ENCODE assay signal across 1 cellular context in the genomic region with DNA sequence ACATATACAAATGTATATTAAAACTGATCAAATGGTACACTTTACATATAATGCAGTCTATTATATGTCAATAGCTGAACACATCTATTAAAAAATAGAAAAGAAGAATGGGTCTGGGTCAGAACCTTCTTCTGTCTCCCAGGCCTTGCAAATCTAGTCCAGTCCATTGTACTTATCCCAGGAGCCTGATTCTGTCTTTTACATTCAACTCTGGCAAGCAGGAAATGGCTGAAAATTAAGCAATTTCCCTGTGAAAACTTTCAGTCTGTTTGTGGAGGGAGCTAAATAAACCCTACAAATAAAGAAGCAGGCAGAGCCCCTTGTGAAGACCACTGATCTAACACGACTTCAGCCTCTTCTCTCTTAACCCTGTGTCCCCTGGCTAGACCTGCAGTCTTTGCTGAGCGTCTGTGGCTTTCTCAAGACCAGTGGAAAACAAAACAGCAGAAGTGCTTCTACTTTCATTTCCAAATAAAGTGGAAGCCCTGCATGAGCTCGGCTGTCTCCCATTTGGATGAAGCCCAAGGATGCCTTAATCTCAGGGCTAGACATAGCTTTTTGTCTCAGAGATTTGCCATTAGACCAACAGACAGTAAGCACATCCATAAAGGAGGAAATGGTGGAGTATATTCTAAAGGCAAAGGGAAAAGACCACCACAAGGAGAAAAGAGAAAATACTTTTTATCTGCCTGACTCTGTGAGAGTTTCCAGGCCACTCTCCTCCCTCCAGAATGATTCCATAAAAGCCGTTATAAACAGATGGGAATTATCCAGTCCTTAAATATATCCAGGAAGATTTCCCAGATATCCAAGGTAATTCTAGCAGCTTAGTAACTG.
TF ChIP-seq lines count a peak whose summit lies in the region.

No MANE protein-coding gene starts in this region.

TF ChIP-seq in HepG2, 621 proteins besides CTCF, POLR2A, EP300 and RAD21:
- no peak for TF ChIP-seq CREB1 (IDR thresholded peaks at IDR 0.05)
- no peak for TF ChIP-seq CREB1 (CRISPR knock-in tag; IDR thresholded peaks at IDR 0.05)
- TF ChIP-seq TEAD2 (CRISPR knock-in tag; IDR thresholded peaks at IDR 0.05), result no peak
- TF ChIP-seq, protein P1, sequence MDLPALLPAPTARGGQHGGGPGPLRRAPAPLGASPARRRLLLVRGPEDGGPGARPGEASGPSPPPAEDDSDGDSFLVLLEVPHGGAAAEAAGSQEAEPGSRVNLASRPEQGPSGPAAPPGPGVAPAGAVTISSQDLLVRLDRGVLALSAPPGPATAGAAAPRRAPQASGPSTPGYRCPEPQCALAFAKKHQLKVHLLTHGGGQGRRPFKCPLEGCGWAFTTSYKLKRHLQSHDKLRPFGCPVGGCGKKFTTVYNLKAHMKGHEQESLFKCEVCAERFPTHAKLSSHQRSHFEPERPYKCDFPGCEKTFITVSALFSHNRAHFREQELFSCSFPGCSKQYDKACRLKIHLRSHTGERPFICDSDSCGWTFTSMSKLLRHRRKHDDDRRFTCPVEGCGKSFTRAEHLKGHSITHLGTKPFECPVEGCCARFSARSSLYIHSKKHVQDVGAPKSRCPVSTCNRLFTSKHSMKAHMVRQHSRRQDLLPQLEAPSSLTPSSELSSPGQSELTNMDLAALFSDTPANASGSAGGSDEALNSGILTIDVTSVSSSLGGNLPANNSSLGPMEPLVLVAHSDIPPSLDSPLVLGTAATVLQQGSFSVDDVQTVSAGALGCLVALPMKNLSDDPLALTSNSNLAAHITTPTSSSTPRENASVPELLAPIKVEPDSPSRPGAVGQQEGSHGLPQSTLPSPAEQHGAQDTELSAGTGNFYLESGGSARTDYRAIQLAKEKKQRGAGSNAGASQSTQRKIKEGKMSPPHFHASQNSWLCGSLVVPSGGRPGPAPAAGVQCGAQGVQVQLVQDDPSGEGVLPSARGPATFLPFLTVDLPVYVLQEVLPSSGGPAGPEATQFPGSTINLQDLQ (CRISPR knock-in tag; IDR thresholded peaks at IDR 0.05), result no peak
- TF ChIP-seq, protein P2, sequence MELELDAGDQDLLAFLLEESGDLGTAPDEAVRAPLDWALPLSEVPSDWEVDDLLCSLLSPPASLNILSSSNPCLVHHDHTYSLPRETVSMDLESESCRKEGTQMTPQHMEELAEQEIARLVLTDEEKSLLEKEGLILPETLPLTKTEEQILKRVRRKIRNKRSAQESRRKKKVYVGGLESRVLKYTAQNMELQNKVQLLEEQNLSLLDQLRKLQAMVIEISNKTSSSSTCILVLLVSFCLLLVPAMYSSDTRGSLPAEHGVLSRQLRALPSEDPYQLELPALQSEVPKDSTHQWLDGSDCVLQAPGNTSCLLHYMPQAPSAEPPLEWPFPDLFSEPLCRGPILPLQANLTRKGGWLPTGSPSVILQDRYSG (CRISPR knock-in tag; IDR thresholded peaks at IDR 0.05), result no peak
- no peak for TF ChIP-seq RCOR2 (CRISPR knock-in tag; IDR thresholded peaks at IDR 0.05)
- no peak for TF ChIP-seq ZNF646 (CRISPR knock-in tag; IDR thresholded peaks at IDR 0.05)
- no peak for TF ChIP-seq ELF3 (CRISPR knock-in tag; IDR thresholded peaks at IDR 0.05)
- TF ChIP-seq, protein P3, sequence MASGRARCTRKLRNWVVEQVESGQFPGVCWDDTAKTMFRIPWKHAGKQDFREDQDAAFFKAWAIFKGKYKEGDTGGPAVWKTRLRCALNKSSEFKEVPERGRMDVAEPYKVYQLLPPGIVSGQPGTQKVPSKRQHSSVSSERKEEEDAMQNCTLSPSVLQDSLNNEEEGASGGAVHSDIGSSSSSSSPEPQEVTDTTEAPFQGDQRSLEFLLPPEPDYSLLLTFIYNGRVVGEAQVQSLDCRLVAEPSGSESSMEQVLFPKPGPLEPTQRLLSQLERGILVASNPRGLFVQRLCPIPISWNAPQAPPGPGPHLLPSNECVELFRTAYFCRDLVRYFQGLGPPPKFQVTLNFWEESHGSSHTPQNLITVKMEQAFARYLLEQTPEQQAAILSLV (CRISPR knock-in tag; IDR thresholded peaks at IDR 0.05; ENCODE audit: borderline replicate concordance), result no peak
- TF ChIP-seq SIN3B (IDR thresholded peaks at IDR 0.05; ENCODE audit: low read length), result no peak
- TF ChIP-seq BRCA1 (CRISPR knock-in tag; IDR thresholded peaks at IDR 0.05), result no peak
- no peak for TF ChIP-seq SP5 (CRISPR knock-in tag; IDR thresholded peaks at IDR 0.05; ENCODE audit: borderline replicate concordance, low read depth)
- TF ChIP-seq ZSCAN20 (CRISPR knock-in tag; IDR thresholded peaks at IDR 0.05; ENCODE audit: borderline replicate concordance), result no peak
- TF ChIP-seq SNAI1 (CRISPR knock-in tag; IDR thresholded peaks at IDR 0.05; ENCODE audit: borderline replicate concordance), result no peak
- no peak for TF ChIP-seq ZNF709 (CRISPR knock-in tag; IDR thresholded peaks at IDR 0.05)
- no peak for TF ChIP-seq BCLAF1 (IDR thresholded peaks at IDR 0.05)
- TF ChIP-seq SCMH1 (CRISPR knock-in tag; IDR thresholded peaks at IDR 0.05; ENCODE audit: borderline replicate concordance), result no peak
- TF ChIP-seq DR1 (CRISPR knock-in tag; IDR thresholded peaks at IDR 0.05), result no peak
- TF ChIP-seq ZNF563 (CRISPR knock-in tag; IDR thresholded peaks at IDR 0.05), result no peak
- TF ChIP-seq, protein P4, sequence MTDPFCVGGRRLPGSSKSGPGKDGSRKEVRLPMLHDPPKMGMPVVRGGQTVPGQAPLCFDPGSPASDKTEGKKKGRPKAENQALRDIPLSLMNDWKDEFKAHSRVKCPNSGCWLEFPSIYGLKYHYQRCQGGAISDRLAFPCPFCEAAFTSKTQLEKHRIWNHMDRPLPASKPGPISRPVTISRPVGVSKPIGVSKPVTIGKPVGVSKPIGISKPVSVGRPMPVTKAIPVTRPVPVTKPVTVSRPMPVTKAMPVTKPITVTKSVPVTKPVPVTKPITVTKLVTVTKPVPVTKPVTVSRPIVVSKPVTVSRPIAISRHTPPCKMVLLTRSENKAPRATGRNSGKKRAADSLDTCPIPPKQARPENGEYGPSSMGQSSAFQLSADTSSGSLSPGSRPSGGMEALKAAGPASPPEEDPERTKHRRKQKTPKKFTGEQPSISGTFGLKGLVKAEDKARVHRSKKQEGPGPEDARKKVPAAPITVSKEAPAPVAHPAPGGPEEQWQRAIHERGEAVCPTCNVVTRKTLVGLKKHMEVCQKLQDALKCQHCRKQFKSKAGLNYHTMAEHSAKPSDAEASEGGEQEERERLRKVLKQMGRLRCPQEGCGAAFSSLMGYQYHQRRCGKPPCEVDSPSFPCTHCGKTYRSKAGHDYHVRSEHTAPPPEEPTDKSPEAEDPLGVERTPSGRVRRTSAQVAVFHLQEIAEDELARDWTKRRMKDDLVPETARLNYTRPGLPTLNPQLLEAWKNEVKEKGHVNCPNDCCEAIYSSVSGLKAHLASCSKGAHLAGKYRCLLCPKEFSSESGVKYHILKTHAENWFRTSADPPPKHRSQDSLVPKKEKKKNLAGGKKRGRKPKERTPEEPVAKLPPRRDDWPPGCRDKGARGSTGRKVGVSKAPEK (CRISPR knock-in tag; IDR thresholded peaks at IDR 0.05; ENCODE audit: borderline replicate concordance), result no peak
